ENCODE assay signal across 1 cellular context in the genomic region with DNA sequence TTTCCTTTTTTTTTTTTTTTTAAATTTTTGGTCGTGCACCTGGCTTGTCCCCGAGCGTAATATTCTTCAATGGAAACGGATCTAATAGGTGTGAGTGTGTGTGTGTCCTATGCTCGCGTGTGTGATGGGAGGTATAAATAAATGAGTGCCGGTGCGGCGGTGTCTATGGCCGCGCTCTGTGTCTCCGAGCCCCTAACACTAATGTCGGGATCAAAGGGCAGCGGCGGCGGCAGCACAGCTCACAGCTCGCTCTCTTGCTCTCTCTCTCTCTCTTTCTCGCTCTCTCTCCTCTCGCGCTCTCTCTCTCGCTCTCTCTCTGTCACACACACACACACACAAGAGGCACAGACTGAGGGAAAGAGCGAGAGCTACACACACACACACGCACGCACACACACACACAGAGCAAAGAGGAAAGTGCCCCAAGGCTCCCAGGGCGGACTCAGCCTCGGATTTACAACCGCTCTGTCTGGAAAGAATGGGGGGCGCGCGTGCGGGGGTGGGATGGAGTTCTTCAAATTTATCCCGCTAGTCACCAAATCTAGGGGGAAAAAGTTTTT.
TF ChIP-seq lines count a peak whose summit lies in the region.

A gene with protein sequence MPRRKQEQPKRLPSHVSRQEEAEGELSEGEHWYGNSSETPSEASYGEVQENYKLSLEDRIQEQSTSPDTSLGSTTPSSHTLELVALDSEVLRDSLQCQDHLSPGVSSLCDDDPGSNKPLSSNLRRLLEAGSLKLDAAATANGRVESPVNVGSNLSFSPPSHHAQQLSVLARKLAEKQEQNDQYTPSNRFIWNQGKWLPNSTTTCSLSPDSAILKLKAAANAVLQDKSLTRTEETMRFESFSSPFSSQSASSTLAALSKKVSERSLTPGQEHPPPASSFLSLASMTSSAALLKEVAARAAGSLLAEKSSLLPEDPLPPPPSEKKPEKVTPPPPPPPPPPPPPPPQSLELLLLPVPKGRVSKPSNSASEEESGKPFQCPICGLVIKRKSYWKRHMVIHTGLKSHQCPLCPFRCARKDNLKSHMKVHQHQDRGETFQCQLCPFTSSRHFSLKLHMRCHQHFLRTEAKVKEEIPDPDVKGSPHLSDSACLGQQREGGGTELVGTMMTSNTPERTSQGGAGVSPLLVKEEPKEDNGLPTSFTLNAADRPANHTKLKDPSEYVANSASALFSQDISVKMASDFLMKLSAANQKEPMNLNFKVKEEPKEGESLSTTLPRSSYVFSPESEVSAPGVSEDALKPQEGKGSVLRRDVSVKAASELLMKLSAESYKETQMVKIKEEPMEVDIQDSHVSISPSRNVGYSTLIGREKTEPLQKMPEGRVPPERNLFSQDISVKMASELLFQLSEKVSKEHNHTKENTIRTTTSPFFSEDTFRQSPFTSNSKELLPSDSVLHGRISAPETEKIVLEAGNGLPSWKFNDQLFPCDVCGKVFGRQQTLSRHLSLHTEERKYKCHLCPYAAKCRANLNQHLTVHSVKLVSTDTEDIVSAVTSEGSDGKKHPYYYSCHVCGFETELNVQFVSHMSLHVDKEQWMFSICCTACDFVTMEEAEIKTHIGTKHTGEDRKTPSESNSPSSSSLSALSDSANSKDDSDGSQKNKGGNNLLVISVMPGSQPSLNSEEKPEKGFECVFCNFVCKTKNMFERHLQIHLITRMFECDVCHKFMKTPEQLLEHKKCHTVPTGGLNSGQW (minus strand): TSS at position 206 of the 560 bp plus-strand sequence. CDS start 416 bp downstream, outside the sequence.

TF ChIP-seq in HepG2, 621 proteins besides CTCF, POLR2A, EP300 and RAD21 (continued from another document and continues in another):
- TF ChIP-seq NAIF1 (CRISPR knock-in tag; IDR thresholded peaks at IDR 0.05; ENCODE audit: borderline replicate concordance) (no peak), HOXA5 (CRISPR knock-in tag; IDR thresholded peaks at IDR 0.05) (0 out of 2 replicates have a peak, but pooled peaks have one; percentile 20), ZMYM2 (CRISPR knock-in tag; IDR thresholded peaks at IDR 0.05) (no peak), ZNF780A (CRISPR knock-in tag; IDR thresholded peaks at IDR 0.05) (no peak), SSRP1 (CRISPR knock-in tag; IDR thresholded peaks at IDR 0.05) (0 out of 2 replicates have a peak, but pooled peaks have one; percentile 35), ZNF326 (CRISPR knock-in tag; IDR thresholded peaks at IDR 0.05; ENCODE audit: borderline replicate concordance) (no peak), ZNF839 (CRISPR knock-in tag; IDR thresholded peaks at IDR 0.05; ENCODE audit: borderline replicate concordance) (no peak), ZKSCAN5 (CRISPR knock-in tag; IDR thresholded peaks at IDR 0.05) (0 out of 2 replicates have a peak, but pooled peaks have one; percentile 16), NFE2 (CRISPR knock-in tag; IDR thresholded peaks at IDR 0.05) (no peak), MATR3 (CRISPR knock-in tag; IDR thresholded peaks at IDR 0.05) (no peak), ZNF17 (CRISPR knock-in tag; IDR thresholded peaks at IDR 0.05) (no peak), ZNF205 (CRISPR knock-in tag; IDR thresholded peaks at IDR 0.05) (0 out of 2 replicates have a peak, but pooled peaks have one; percentile 50), YEATS4 (CRISPR knock-in tag; IDR thresholded peaks at IDR 0.05; ENCODE audit: borderline replicate concordance) (0 out of 2 replicates have a peak, but pooled peaks have one; percentile 73), EED (CRISPR knock-in tag; IDR thresholded peaks at IDR 0.05) (no peak), MAZ (IDR thresholded peaks at IDR 0.05; ENCODE audit: borderline replicate concordance, low read depth, low read length) (no peak), MAZ (CRISPR knock-in tag; IDR thresholded peaks at IDR 0.05; ENCODE audit: low read depth) (no peak), HMGA1 (CRISPR knock-in tag; conservative IDR thresholded peaks at IDR 0.05) (no peak), SP2 (CRISPR knock-in tag; IDR thresholded peaks at IDR 0.05) (no peak), FOXP1 (IDR thresholded peaks at IDR 0.05) (peak; percentile 46; the same call in 1 of the 2 replicates), FOXP1 (CRISPR knock-in tag; IDR thresholded peaks at IDR 0.05) (peak; percentile 38; the same call in 1 of the 2 replicates), MYC (CRISPR knock-in tag; IDR thresholded peaks at IDR 0.05; ENCODE audit: borderline replicate concordance) (peak; percentile 64; the same call in 1 of the 2 replicates), AGO1 (IDR thresholded peaks at IDR 0.05; ENCODE audit: low read depth, low read length, poor library complexity, severe bottlenecking) (no peak), MEF2D (CRISPR knock-in tag; IDR thresholded peaks at IDR 0.05) (0 out of 2 replicates have a peak, but pooled peaks have one; percentile 20), ZMYM4 (CRISPR knock-in tag; IDR thresholded peaks at IDR 0.05) (peak; percentile 69), ZNF44 (CRISPR knock-in tag; IDR thresholded peaks at IDR 0.05) (no peak), ZFY (CRISPR knock-in tag; IDR thresholded peaks at IDR 0.05) (peak; percentile 30; the same call in 1 of the 2 replicates), PAF1 (CRISPR knock-in tag; IDR thresholded peaks at IDR 0.05) (no peak)
- TF ChIP-seq, protein P1, sequence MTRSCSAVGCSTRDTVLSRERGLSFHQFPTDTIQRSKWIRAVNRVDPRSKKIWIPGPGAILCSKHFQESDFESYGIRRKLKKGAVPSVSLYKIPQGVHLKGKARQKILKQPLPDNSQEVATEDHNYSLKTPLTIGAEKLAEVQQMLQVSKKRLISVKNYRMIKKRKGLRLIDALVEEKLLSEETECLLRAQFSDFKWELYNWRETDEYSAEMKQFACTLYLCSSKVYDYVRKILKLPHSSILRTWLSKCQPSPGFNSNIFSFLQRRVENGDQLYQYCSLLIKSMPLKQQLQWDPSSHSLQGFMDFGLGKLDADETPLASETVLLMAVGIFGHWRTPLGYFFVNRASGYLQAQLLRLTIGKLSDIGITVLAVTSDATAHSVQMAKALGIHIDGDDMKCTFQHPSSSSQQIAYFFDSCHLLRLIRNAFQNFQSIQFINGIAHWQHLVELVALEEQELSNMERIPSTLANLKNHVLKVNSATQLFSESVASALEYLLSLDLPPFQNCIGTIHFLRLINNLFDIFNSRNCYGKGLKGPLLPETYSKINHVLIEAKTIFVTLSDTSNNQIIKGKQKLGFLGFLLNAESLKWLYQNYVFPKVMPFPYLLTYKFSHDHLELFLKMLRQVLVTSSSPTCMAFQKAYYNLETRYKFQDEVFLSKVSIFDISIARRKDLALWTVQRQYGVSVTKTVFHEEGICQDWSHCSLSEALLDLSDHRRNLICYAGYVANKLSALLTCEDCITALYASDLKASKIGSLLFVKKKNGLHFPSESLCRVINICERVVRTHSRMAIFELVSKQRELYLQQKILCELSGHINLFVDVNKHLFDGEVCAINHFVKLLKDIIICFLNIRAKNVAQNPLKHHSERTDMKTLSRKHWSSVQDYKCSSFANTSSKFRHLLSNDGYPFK (CRISPR knock-in tag; IDR thresholded peaks at IDR 0.05; ENCODE audit: borderline replicate concordance) = no peak
- TF ChIP-seq, protein P2, sequence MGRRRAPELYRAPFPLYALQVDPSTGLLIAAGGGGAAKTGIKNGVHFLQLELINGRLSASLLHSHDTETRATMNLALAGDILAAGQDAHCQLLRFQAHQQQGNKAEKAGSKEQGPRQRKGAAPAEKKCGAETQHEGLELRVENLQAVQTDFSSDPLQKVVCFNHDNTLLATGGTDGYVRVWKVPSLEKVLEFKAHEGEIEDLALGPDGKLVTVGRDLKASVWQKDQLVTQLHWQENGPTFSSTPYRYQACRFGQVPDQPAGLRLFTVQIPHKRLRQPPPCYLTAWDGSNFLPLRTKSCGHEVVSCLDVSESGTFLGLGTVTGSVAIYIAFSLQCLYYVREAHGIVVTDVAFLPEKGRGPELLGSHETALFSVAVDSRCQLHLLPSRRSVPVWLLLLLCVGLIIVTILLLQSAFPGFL (CRISPR knock-in tag; IDR thresholded peaks at IDR 0.05) = no peak
- TF ChIP-seq, protein P3, sequence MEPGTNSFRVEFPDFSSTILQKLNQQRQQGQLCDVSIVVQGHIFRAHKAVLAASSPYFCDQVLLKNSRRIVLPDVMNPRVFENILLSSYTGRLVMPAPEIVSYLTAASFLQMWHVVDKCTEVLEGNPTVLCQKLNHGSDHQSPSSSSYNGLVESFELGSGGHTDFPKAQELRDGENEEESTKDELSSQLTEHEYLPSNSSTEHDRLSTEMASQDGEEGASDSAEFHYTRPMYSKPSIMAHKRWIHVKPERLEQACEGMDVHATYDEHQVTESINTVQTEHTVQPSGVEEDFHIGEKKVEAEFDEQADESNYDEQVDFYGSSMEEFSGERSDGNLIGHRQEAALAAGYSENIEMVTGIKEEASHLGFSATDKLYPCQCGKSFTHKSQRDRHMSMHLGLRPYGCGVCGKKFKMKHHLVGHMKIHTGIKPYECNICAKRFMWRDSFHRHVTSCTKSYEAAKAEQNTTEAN (CRISPR knock-in tag; conservative IDR thresholded peaks at IDR 0.05) = peak; percentile 99
- TF ChIP-seq, protein P4, sequence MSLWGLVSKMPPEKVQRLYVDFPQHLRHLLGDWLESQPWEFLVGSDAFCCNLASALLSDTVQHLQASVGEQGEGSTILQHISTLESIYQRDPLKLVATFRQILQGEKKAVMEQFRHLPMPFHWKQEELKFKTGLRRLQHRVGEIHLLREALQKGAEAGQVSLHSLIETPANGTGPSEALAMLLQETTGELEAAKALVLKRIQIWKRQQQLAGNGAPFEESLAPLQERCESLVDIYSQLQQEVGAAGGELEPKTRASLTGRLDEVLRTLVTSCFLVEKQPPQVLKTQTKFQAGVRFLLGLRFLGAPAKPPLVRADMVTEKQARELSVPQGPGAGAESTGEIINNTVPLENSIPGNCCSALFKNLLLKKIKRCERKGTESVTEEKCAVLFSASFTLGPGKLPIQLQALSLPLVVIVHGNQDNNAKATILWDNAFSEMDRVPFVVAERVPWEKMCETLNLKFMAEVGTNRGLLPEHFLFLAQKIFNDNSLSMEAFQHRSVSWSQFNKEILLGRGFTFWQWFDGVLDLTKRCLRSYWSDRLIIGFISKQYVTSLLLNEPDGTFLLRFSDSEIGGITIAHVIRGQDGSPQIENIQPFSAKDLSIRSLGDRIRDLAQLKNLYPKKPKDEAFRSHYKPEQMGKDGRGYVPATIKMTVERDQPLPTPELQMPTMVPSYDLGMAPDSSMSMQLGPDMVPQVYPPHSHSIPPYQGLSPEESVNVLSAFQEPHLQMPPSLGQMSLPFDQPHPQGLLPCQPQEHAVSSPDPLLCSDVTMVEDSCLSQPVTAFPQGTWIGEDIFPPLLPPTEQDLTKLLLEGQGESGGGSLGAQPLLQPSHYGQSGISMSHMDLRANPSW (CRISPR knock-in tag; IDR thresholded peaks at IDR 0.05; ENCODE audit: borderline replicate concordance) = no peak
- TF ChIP-seq, protein P5, sequence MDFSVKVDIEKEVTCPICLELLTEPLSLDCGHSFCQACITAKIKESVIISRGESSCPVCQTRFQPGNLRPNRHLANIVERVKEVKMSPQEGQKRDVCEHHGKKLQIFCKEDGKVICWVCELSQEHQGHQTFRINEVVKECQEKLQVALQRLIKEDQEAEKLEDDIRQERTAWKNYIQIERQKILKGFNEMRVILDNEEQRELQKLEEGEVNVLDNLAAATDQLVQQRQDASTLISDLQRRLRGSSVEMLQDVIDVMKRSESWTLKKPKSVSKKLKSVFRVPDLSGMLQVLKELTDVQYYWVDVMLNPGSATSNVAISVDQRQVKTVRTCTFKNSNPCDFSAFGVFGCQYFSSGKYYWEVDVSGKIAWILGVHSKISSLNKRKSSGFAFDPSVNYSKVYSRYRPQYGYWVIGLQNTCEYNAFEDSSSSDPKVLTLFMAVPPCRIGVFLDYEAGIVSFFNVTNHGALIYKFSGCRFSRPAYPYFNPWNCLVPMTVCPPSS (IDR thresholded peaks at IDR 0.05) = no peak
- TF ChIP-seq, protein P6, sequence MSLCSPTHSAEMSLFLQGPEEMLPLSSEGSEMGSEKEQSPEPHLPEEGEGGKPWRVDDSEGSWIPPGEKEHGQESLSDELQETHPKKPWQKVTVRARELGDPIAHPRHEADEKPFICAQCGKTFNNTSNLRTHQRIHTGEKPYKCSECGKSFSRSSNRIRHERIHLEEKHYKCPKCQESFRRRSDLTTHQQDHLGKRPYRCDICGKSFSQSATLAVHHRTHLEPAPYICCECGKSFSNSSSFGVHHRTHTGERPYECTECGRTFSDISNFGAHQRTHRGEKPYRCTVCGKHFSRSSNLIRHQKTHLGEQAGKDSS (CRISPR knock-in tag; IDR thresholded peaks at IDR 0.05; ENCODE audit: borderline replicate concordance, low read depth) = 0 out of 2 replicates have a peak, but pooled peaks have one; percentile 67
- TF ChIP-seq, protein P7, sequence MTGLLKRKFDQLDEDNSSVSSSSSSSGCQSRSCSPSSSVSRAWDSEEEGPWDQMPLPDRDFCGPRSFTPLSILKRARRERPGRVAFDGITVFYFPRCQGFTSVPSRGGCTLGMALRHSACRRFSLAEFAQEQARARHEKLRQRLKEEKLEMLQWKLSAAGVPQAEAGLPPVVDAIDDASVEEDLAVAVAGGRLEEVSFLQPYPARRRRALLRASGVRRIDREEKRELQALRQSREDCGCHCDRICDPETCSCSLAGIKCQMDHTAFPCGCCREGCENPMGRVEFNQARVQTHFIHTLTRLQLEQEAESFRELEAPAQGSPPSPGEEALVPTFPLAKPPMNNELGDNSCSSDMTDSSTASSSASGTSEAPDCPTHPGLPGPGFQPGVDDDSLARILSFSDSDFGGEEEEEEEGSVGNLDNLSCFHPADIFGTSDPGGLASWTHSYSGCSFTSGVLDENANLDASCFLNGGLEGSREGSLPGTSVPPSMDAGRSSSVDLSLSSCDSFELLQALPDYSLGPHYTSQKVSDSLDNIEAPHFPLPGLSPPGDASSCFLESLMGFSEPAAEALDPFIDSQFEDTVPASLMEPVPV (CRISPR knock-in tag; IDR thresholded peaks at IDR 0.05) = no peak
- TF ChIP-seq, protein P8, sequence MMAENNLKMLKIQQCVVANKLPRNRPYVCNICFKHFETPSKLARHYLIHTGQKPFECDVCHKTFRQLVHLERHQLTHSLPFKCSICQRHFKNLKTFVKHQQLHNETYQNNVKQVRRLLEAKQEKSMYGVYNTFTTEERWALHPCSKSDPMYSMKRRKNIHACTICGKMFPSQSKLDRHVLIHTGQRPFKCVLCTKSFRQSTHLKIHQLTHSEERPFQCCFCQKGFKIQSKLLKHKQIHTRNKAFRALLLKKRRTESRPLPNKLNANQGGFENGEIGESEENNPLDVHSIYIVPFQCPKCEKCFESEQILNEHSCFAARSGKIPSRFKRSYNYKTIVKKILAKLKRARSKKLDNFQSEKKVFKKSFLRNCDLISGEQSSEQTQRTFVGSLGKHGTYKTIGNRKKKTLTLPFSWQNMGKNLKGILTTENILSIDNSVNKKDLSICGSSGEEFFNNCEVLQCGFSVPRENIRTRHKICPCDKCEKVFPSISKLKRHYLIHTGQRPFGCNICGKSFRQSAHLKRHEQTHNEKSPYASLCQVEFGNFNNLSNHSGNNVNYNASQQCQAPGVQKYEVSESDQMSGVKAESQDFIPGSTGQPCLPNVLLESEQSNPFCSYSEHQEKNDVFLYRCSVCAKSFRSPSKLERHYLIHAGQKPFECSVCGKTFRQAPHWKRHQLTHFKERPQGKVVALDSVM (CRISPR knock-in tag; IDR thresholded peaks at IDR 0.05) = no peak
- TF ChIP-seq, protein P9, sequence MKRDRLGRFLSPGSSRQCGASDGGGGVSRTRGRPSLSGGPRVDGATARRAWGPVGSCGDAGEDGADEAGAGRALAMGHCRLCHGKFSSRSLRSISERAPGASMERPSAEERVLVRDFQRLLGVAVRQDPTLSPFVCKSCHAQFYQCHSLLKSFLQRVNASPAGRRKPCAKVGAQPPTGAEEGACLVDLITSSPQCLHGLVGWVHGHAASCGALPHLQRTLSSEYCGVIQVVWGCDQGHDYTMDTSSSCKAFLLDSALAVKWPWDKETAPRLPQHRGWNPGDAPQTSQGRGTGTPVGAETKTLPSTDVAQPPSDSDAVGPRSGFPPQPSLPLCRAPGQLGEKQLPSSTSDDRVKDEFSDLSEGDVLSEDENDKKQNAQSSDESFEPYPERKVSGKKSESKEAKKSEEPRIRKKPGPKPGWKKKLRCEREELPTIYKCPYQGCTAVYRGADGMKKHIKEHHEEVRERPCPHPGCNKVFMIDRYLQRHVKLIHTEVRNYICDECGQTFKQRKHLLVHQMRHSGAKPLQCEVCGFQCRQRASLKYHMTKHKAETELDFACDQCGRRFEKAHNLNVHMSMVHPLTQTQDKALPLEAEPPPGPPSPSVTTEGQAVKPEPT (CRISPR knock-in tag; IDR thresholded peaks at IDR 0.05; ENCODE audit: low read depth) = no peak
